In the genomic region with DNA sequence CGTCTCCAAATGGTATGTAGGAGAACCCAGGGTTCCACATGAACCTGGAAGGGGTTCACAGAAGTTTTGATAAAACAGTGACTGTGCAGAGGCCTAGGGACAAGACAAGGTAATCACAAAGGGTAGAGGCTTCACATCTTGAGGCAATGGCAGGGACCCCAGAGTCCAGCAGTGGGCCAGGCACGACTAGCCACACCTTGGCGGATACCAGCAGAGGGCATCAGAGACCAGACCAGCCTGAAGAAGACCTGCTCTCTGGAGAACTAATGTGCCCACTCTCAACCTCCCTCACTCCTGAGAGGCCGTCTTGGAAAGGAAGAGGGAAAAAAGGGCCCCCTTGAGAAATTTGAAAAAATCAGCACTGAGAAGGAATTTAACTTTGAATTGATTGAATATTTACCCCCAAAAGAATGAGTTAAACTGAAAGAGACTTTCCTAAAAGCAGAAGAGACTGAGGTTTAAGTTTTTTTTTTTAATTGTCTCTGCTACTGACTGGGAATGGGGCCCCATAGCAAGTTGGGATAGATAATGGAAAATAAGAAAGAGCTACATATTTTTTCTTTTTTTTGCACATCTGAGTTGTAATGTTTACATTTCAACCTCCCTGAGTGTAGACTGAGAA, we compare ENCODE assay signal across 8 cellular contexts.
A peak's percentile ranks its signal among the peaks of the same experiment; 100 is the strongest.
DNase-seq lines count a peak whose midpoint lies in the region; ATAC-seq, FAIRE-seq and TF ChIP-seq lines count a peak whose summit lies in the region.

No MANE protein-coding gene starts in this region.

- no peak overlapping the region for H3K27ac ChIP-seq in C4-2B

- ATAC-seq in GM18909 (IDR thresholded peaks at IDR 0.05; ENCODE audit: poor library complexity, unreplicated experiment) (peak; percentile 54), mucosa of descending colon (peak; percentile 55)

- intact Hi-C loops in mucosa of descending colon (cut with DNase I, micrococcal nuclease): loop anchor here in 1 of 2 donors (5.0 to 10.0 kb wide), 2 partner anchors 239 to 297 kb away; a partner anchor contains a TSS
- intact Hi-C loops in activated T-helper 2 cell treated with anti-CD3 and anti-CD28 coated beads, Interferon-gamma antibody, Interleukin-2, Interleukin-4, amounts not matched to agents 10 μg/mL and 5 μg/mL and 100 μg/mL, durations not matched to agents 14 hours and 24 hours and 36 hours (cut with micrococcal nuclease): loop anchor here (5.0 kb wide), 1 partner anchor 113 kb away; no protein-coding TSS in a partner anchor

- no peak for TF ChIP-seq POLR2A in H54 (IDR thresholded peaks at IDR 0.05; ENCODE audit: low read depth, low read length)

- H3K4me3 ChIP-seq in mucosa of descending colon: no peak overlapping the region

- DNase-seq in NCI-H748 (lab: John Stamatoyannopoulos, UW; ENCODE audit: unreplicated experiment): peak; percentile 29
- peak; percentile 72 for DNase-seq in dermis blood vessel endothelial cell
- peak in 2 of 3 donors; percentile 65 to 72 for DNase-seq in mucosa of descending colon
- DNase-seq in GM19238 (ENCODE audit: insufficient read length, low spot score): no peak
- no peak for DNase-seq in activated T-helper 2 cell treated with anti-CD3 and anti-CD28 coated beads, Interferon-gamma antibody, Interleukin-2, Interleukin-4, amounts not matched to agents 10 μg/mL and 5 μg/mL and 100 μg/mL, durations not matched to agents 14 hours and 24 hours and 36 hours (ENCODE audit: low spot score)
- no peak for DNase-seq in H54 (ENCODE audit: insufficient read length, low spot score)

- H3K9me3 ChIP-seq in mucosa of descending colon: no peaks in the 10 kb centered on the region

- no peaks in the 10 kb centered on the region for H3K4me1 Mint-ChIP-seq in activated T-helper 2 cell treated with anti-CD3 and anti-CD28 coated beads, Interferon-gamma antibody, Interleukin-2, Interleukin-4, amounts not matched to agents 10 μg/mL and 5 μg/mL and 100 μg/mL, durations not matched to agents 14 hours and 24 hours and 36 hours (ENCODE audit: low read depth)

- H3K36me3 ChIP-seq in mucosa of descending colon (ENCODE audit: low read depth): no peaks in the 10 kb centered on the region

- H3K36me3 Mint-ChIP-seq in activated T-helper 2 cell treated with anti-CD3 and anti-CD28 coated beads, Interferon-gamma antibody, Interleukin-2, Interleukin-4, amounts not matched to agents 10 μg/mL and 5 μg/mL and 100 μg/mL, durations not matched to agents 14 hours and 24 hours and 36 hours (ENCODE audit: low read depth): no peaks in the 10 kb centered on the region

- no peaks in the 10 kb centered on the region for H3K4me1 ChIP-seq in mucosa of descending colon (ENCODE audit: low read depth)

- no peak for FAIRE-seq in H54 (lab: Jason Lieb, UNC)

- H3K27ac Mint-ChIP-seq in activated T-helper 2 cell treated with anti-CD3 and anti-CD28 coated beads, Interferon-gamma antibody, Interleukin-2, Interleukin-4, amounts not matched to agents 10 μg/mL and 5 μg/mL and 100 μg/mL, durations not matched to agents 14 hours and 24 hours and 36 hours: no peak overlapping the region

- peaks cover 3% of the 10 kb centered on the region for H3K27me3 Mint-ChIP-seq in activated T-helper 2 cell treated with anti-CD3 and anti-CD28 coated beads, Interferon-gamma antibody, Interleukin-2, Interleukin-4, amounts not matched to agents 10 μg/mL and 5 μg/mL and 100 μg/mL, durations not matched to agents 14 hours and 24 hours and 36 hours (ENCODE audit: low read depth)

- no peaks in the 10 kb centered on the region for H3K9me3 Mint-ChIP-seq in activated T-helper 2 cell treated with anti-CD3 and anti-CD28 coated beads, Interferon-gamma antibody, Interleukin-2, Interleukin-4, amounts not matched to agents 10 μg/mL and 5 μg/mL and 100 μg/mL, durations not matched to agents 14 hours and 24 hours and 36 hours

- no peak overlapping the region for H3K4me3 Mint-ChIP-seq in activated T-helper 2 cell treated with anti-CD3 and anti-CD28 coated beads, Interferon-gamma antibody, Interleukin-2, Interleukin-4, amounts not matched to agents 10 μg/mL and 5 μg/mL and 100 μg/mL, durations not matched to agents 14 hours and 24 hours and 36 hours (ENCODE audit: low read depth)

- TF ChIP-seq CTCF in C4-2B (conservative IDR thresholded peaks at IDR 0.05) (peak; percentile 60), mucosa of descending colon (IDR thresholded peaks at IDR 0.05) (no peak)

Comparison
In these comparisons a context has a peak if more than half of its experiments do, and no peak if none do; other contexts are left out.
1. DNase-seq: peak in NCI-H748 (single experiment), dermis blood vessel endothelial cell (single experiment) and mucosa of descending colon (2 of 3); none in GM19238 (single experiment), activated T-helper 2 cell treated with anti-CD3 and anti-CD28 coated beads, Interferon-gamma antibody, Interleukin-2, Interleukin-4, amounts not matched to agents 10 μg/mL and 5 μg/mL and 100 μg/mL, durations not matched to agents 14 hours and 24 hours and 36 hours (single experiment) and H54 (single experiment).